ENCODE assay signal across 6 cellular contexts in genomic region chr1:109695138-109695537, GRCh38. TPM values are rescaled to one million over a fixed set of nuclear protein-coding genes. Genes with fewer than 3 reads are reported as not detected.
"Had no signal": no experiment of that assay in that cellular context is flagged by ENCODE, and none has a peak within 500 bp of the region (broad histone marks: within the 10 kb centered on the region; RNA-seq: fewer than 3 reads in every experiment).

No MANE protein-coding gene starts in this region.

RNA-seq across cellular contexts. Expression of gene GSTM1, which starts 7.5 kb away (rescaled TPM):
- total RNA-seq: HepG2, HT-29, IMR-90, K562 had no signal
- polyA plus RNA-seq: IgD-negative memory B cell, IMR-90, K562 had no signal

RNA-seq across cellular contexts. Expression of gene GSTM5, which starts 16.9 kb away (rescaled TPM):
- total RNA-seq: HepG2, HT-29, HT1080, K562 had no signal
- polyA plus RNA-seq: HepG2, IgD-negative memory B cell, K562 had no signal

RNA-seq across cellular contexts. Expression of gene GSTM2, which starts 27.3 kb away (rescaled TPM):
- total RNA-seq: HT-29 had no signal

RNA-seq across cellular contexts. Expression of gene GSTM3, which starts 45.7 kb away (rescaled TPM):
- total RNA-seq: HT-29 had no signal
